Comparison of ENCODE assay signal across 8 cellular contexts in genomic region chr14:65222434-65222833, GRCh38.
DNase-seq lines count a peak whose midpoint lies in the region; ATAC-seq and TF ChIP-seq lines count a peak whose summit lies in the region.

No MANE protein-coding gene starts in this region.

- ATAC-seq in GM19372 (IDR thresholded peaks at IDR 0.05; ENCODE audit: low read depth, unreplicated experiment), result peak; percentile 57
- ATAC-seq in stimulated activated naive B cell treated with anti-CD40 and anti-IgM and Interleukin-4, amounts not matched to agents 10 μg/mL and 1 μg/mL and 100 μg/mL, for 72 hours (replicated peaks), result peak; percentile 80 to 82

- H3K4me1 Mint-ChIP-seq in stimulated activated naive B cell treated with anti-CD40 and anti-IgM and Interleukin-4, amounts not matched to agents 10 μg/mL and 1 μg/mL and 100 μg/mL, for 72 hours, result peaks cover 36 to 54% of the 10 kb centered on the region in 2 donors

- H3K27me3 Mint-ChIP-seq in stimulated activated naive B cell treated with anti-CD40 and anti-IgM and Interleukin-4, amounts not matched to agents 10 μg/mL and 1 μg/mL and 100 μg/mL, for 72 hours, result no peaks in the 10 kb centered on the region

- TF ChIP-seq CTCF in coronary artery (IDR thresholded peaks at IDR 0.05), result peak; percentile 45

- no peak overlapping the region for H3K27ac ChIP-seq in coronary artery

- H3K36me3 Mint-ChIP-seq in stimulated activated naive B cell treated with anti-CD40 and anti-IgM and Interleukin-4, amounts not matched to agents 10 μg/mL and 1 μg/mL and 100 μg/mL, for 72 hours, result no peaks in the 10 kb centered on the region

- peak; percentile 76 for DNase-seq in AG20443 (ENCODE audit: low spot score)
- peak; percentile 37 for DNase-seq in NAMALWA (ENCODE audit: low spot score)
- DNase-seq in activated CD4-positive, alpha-beta T cell treated with anti-CD3 and anti-CD28 coated beads for 4 hours, result peak; percentile 53 to 54
- DNase-seq in coronary artery (ENCODE audit: low spot score), result no peak
- DNase-seq in medulla oblongata (ENCODE audit: extremely low spot score), result peak; percentile 89
- DNase-seq in stimulated activated naive B cell treated with anti-CD40 and anti-IgM and Interleukin-4, amounts not matched to agents 10 μg/mL and 1 μg/mL and 100 μg/mL, for 72 hours, result no peak
- DNase-seq in HK-2 (ENCODE audit: unreplicated experiment), result no peak

- peak overlapping the region; percentile 37 for H3K27ac Mint-ChIP-seq in stimulated activated naive B cell treated with anti-CD40 and anti-IgM and Interleukin-4, amounts not matched to agents 10 μg/mL and 1 μg/mL and 100 μg/mL, for 72 hours

- no peak overlapping the region for H3K4me3 Mint-ChIP-seq in stimulated activated naive B cell treated with anti-CD40 and anti-IgM and Interleukin-4, amounts not matched to agents 10 μg/mL and 1 μg/mL and 100 μg/mL, for 72 hours

- H3K4me3 ChIP-seq in coronary artery, result no peak overlapping the region

- H3K9me3 Mint-ChIP-seq in stimulated activated naive B cell treated with anti-CD40 and anti-IgM and Interleukin-4, amounts not matched to agents 10 μg/mL and 1 μg/mL and 100 μg/mL, for 72 hours, result no peaks in the 10 kb centered on the region

Comparison
In these comparisons a context has a peak if more than half of its experiments do, and no peak if none do; other contexts are left out.
1. DNase-seq: peak in AG20443 (single experiment), NAMALWA (single experiment), activated CD4-positive, alpha-beta T cell treated with anti-CD3 and anti-CD28 coated beads for 4 hours (2 of 2) and medulla oblongata (single experiment); none in coronary artery (single experiment), stimulated activated naive B cell treated with anti-CD40 and anti-IgM and Interleukin-4, amounts not matched to agents 10 μg/mL and 1 μg/mL and 100 μg/mL, for 72 hours (single experiment) and HK-2 (single experiment).